Comparison of ENCODE assay signal across 1 cellular context in the genomic region with DNA sequence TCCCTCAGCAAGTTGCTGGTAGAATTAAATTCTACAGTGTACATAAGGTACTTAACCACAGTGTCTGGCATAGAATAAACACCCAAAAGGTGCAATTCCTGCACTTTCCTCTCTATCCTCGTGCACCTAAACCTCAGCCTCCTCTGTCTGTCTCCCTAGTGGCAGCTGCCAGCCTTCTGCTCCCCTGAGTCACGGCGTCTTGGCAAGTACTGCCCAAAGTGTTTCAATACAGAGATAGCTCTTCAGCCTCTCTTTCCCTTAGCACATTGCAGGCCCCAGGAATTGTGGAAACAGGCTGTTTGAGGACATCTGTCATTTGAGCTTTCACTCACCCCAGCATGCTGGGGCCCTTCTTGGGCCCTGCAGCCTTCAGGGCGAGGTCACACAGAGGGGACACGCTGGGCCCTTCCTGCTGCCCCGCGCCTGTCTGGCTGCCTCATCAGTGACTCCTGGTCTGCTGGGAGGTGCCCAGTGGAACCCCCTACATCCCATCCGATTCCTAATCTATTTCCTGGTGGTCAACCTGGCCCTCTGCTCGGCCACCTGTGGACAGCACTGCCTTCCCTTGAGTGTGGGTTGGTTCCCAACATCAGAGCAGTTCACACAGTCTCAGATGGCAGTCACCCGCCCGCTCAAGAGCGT.
TF ChIP-seq lines count a peak whose summit lies in the region.

No MANE protein-coding gene starts in this region.

TF ChIP-seq in H1, 55 proteins besides CTCF, POLR2A, EP300 and RAD21:
- no peak for TF ChIP-seq PHF8 (conservative IDR thresholded peaks at IDR 0.05; ENCODE audit: low read depth, low read length)
- no peak for TF ChIP-seq CTBP2 (IDR thresholded peaks at IDR 0.05; ENCODE audit: borderline replicate concordance, insufficient read depth, insufficient read length, low read length)
- no peak for TF ChIP-seq BCL11A (IDR thresholded peaks at IDR 0.05; ENCODE audit: low read depth in 2 of 2, low read length in 2 of 2)
- TF ChIP-seq BRCA1 (IDR thresholded peaks at IDR 0.05; ENCODE audit: low read depth, low read length), result no peak
